Comparison of ENCODE assay signal across 17 cellular contexts in genomic region chr4:8648816-8649630, GRCh38. TPM values are rescaled to one million over a fixed set of nuclear protein-coding genes. Genes with fewer than 3 reads are reported as not detected.
"Had no signal": no experiment of that assay in that cellular context is flagged by ENCODE, and none has a peak within 500 bp of the region (broad histone marks: within the 10 kb centered on the region; RNA-seq: fewer than 3 reads in every experiment).

No MANE protein-coding gene starts in this region.

- H3K4me3 ChIP-seq: body of pancreas, ovary, tibial artery had no signal

- H3K27me3 ChIP-seq: body of pancreas, ovary had no signal

- H3K4me1 ChIP-seq: body of pancreas, tibial artery had no signal

- H3K27ac Mint-ChIP-seq: activated naive CD8-positive, alpha-beta T cell treated with anti-CD3 and anti-CD28 coated beads for 36 hours; activated T-cell treated with anti-CD3 and anti-CD28 coated beads, Interleukin-2, amount 50 U/mL, for 24 hours; dendritic cell treated with granulocyte-macrophage colony-stimulating factor and Interleukin-4, amounts not matched to agents 40 ng/mL and 50 ng/mL, for 4 days; effector memory CD8-positive, alpha-beta T cell; stimulated activated memory B cell treated with anti-CD40 and anti-IgM and Interleukin-4, amounts not matched to agents 10 μg/mL and 1 μg/mL and 100 μg/mL, for 72 hours; T-cell had no signal

- H3K4me3 Mint-ChIP-seq: activated naive CD8-positive, alpha-beta T cell treated with anti-CD3 and anti-CD28 coated beads for 36 hours; activated T-cell treated with anti-CD3 and anti-CD28 coated beads, Interleukin-2, amount 50 U/mL, for 24 hours; dendritic cell treated with granulocyte-macrophage colony-stimulating factor and Interleukin-4, amounts not matched to agents 40 ng/mL and 50 ng/mL, for 4 days; effector memory CD8-positive, alpha-beta T cell; stimulated activated memory B cell treated with anti-CD40 and anti-IgM and Interleukin-4, amounts not matched to agents 10 μg/mL and 1 μg/mL and 100 μg/mL, for 72 hours; T-cell had no signal

- H3K36me3 Mint-ChIP-seq: activated naive CD8-positive, alpha-beta T cell treated with anti-CD3 and anti-CD28 coated beads for 36 hours; stimulated activated memory B cell treated with anti-CD40 and anti-IgM and Interleukin-4, amounts not matched to agents 10 μg/mL and 1 μg/mL and 100 μg/mL, for 72 hours; T-cell had no signal

- H3K27me3 Mint-ChIP-seq: activated naive CD8-positive, alpha-beta T cell treated with anti-CD3 and anti-CD28 coated beads for 36 hours; stimulated activated memory B cell treated with anti-CD40 and anti-IgM and Interleukin-4, amounts not matched to agents 10 μg/mL and 1 μg/mL and 100 μg/mL, for 72 hours had no signal

- DNase-seq: activated CD4-positive, alpha-beta T cell treated with anti-CD3 and anti-CD28 coated beads, Interleukin-2, amount 50 U/mL, for 1 hour; activated gamma-delta T cell; activated naive CD8-positive, alpha-beta T cell treated with anti-CD3 and anti-CD28 coated beads for 36 hours; activated T-cell treated with anti-CD3 and anti-CD28 coated beads, Interleukin-2, amount 50 U/mL, for 24 hours; amygdala; body of pancreas; effector memory CD8-positive, alpha-beta T cell; foreskin melanocyte; mesendoderm; SK-N-SH; stimulated activated CD4-positive, alpha-beta T cell treated with anti-CD3 and anti-CD28 coated beads, Interleukin-2, amount 100 ng/mL, for 48 hours; T-cell; T-helper 9 cell had no signal

- H3K4me1 Mint-ChIP-seq: activated naive CD8-positive, alpha-beta T cell treated with anti-CD3 and anti-CD28 coated beads for 36 hours; stimulated activated memory B cell treated with anti-CD40 and anti-IgM and Interleukin-4, amounts not matched to agents 10 μg/mL and 1 μg/mL and 100 μg/mL, for 72 hours; T-cell had no signal

- H3K9me3 ChIP-seq: body of pancreas, SK-N-SH, tibial artery had no signal

- H3K9me3 Mint-ChIP-seq: activated naive CD8-positive, alpha-beta T cell treated with anti-CD3 and anti-CD28 coated beads for 36 hours; activated T-cell treated with anti-CD3 and anti-CD28 coated beads, Interleukin-2, amount 50 U/mL, for 24 hours; dendritic cell treated with granulocyte-macrophage colony-stimulating factor and Interleukin-4, amounts not matched to agents 40 ng/mL and 50 ng/mL, for 4 days; stimulated activated memory B cell treated with anti-CD40 and anti-IgM and Interleukin-4, amounts not matched to agents 10 μg/mL and 1 μg/mL and 100 μg/mL, for 72 hours; T-cell had no signal

- H3K36me3 ChIP-seq: ovary, tibial artery had no signal

RNA-seq across cellular contexts. Expression of gene CPZ, which starts 56.5 kb away (rescaled TPM):
- total RNA-seq: activated naive CD8-positive, alpha-beta T cell treated with anti-CD3 and anti-CD28 coated beads for 36 hours had no signal
